Comparison of ENCODE assay signal across 19 cellular contexts in the genomic region with DNA sequence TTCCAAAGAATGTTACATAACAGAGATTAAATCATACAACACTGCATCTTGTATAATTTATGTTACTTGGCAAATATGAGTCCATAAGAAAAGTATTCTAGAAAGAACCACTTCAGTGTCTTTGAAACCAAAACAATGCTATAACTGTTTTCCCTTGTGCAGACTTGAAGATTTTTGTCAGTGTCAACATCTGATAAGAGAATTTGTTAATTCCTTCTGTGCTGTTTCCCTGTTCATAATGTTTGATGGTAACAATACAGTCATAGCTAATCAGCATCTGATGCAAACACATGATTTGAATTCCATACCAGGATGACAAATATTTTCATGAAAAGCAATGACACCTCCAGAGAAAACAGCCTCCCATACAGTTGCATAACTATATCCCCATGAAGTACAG.
A peak's percentile ranks its signal among the peaks of the same experiment; 100 is the strongest.
DNase-seq lines count a peak whose midpoint lies in the region; ATAC-seq and TF ChIP-seq lines count a peak whose summit lies in the region.
"Had no signal": no experiment of that assay in that cellular context is flagged by ENCODE, and none has a peak within 500 bp of the region (broad histone marks: within the 10 kb centered on the region; RNA-seq: fewer than 3 reads in every experiment).

No MANE protein-coding gene starts in this region.

- peak; percentile 38 for ATAC-seq in RWPE2 (ENCODE audit: low read depth)
- ATAC-seq in GM21423 (IDR thresholded peaks at IDR 0.05; ENCODE audit: unreplicated experiment), result no peak
- ATAC-seq: activated naive CD4-positive, alpha-beta T cell treated with anti-CD3 and anti-CD28 coated beads, Interleukin-2, amount 50 U/mL, for 72 hours; heart left ventricle had no signal

- no peak overlapping the region for H3K4me3 ChIP-seq in RWPE2 (ENCODE audit: severe bottlenecking)
- no peak overlapping the region for H3K4me3 ChIP-seq in suprapubic skin
- H3K4me3 ChIP-seq: cardiac muscle cell, heart left ventricle, Peyer's patch, thoracic aorta had no signal

- no peak for TF ChIP-seq CTCF in RWPE2 (IDR thresholded peaks at IDR 0.05; ENCODE audit: poor library complexity, severe bottlenecking)
- no peak for TF ChIP-seq CTCF in suprapubic skin (IDR thresholded peaks at IDR 0.05)

- H3K27me3 ChIP-seq in RWPE2 (ENCODE audit: insufficient read depth, poor library complexity, severe bottlenecking) (no peaks in the 10 kb centered on the region), suprapubic skin (no peaks in the 10 kb centered on the region)
- H3K27me3 ChIP-seq: cardiac muscle cell, heart left ventricle, neutrophil, Peyer's patch had no signal

- H3K36me3 ChIP-seq in RWPE2 (ENCODE audit: low read depth) (no peaks in the 10 kb centered on the region), suprapubic skin (no peaks in the 10 kb centered on the region)
- H3K36me3 ChIP-seq: cardiac muscle cell, heart left ventricle, neutrophil, Peyer's patch, thoracic aorta had no signal

- TF ChIP-seq POLR2A in suprapubic skin (IDR thresholded peaks at IDR 0.05), result no peak

- H3K27ac ChIP-seq in RWPE2 (ENCODE audit: poor library complexity, severe bottlenecking) (no peak overlapping the region), suprapubic skin (no peak overlapping the region)
- H3K27ac ChIP-seq: cardiac muscle cell, heart left ventricle, neutrophil, Peyer's patch, thoracic aorta had no signal

- no peak for TF ChIP-seq EP300 in suprapubic skin (IDR thresholded peaks at IDR 0.05)

- DNase-seq in GM03348 (ENCODE audit: low spot score) (peak; percentile 44), RWPE2 (ENCODE audit: low spot score) (no peak), fibroblast of peridontal ligament (ENCODE audit: extremely low read depth) (peak; percentile 47), pons (ENCODE audit: low spot score) (peak; percentile 41), islet precursor cell (no peak), NCI-H2171 treated with DMSO at 0.1 percent for 48 hours (lab: John Stamatoyannopoulos, UW) (no peak), suprapubic skin (ENCODE audit: low spot score in 2 of 2) (no peak)
- DNase-seq: activated CD4-positive, alpha-beta T cell treated with anti-CD3 and anti-CD28 coated beads, Interleukin-2, amount 50 U/mL, for 4 hours; activated T-cell treated with anti-CD3 and anti-CD28 coated beads, Interleukin-2, amount 50 U/mL, for 1 hour; heart left ventricle; NCI-H2029 treated with DMSO at 0.1 percent for 48 hours; NCI-H69; Peyer's patch; SW 1271 had no signal

- no peaks in the 10 kb centered on the region for H3K9me3 ChIP-seq in RWPE2 (ENCODE audit: severe bottlenecking)
- no peaks in the 10 kb centered on the region for H3K9me3 ChIP-seq in suprapubic skin
- H3K9me3 ChIP-seq: heart left ventricle, neutrophil, Peyer's patch, thoracic aorta had no signal

- H3K4me1 ChIP-seq in RWPE2 (ENCODE audit: insufficient read depth, poor library complexity, severe bottlenecking) (peaks cover 12% of the 10 kb centered on the region), suprapubic skin (no peaks in the 10 kb centered on the region)
- H3K4me1 ChIP-seq: Peyer's patch had no signal

Comparison
In these comparisons a context has a peak if more than half of its experiments do, and no peak if none do; other contexts are left out.
1. DNase-seq: peak in GM03348 (single experiment), fibroblast of peridontal ligament (single experiment) and pons (single experiment); none in RWPE2 (single experiment), islet precursor cell (single experiment), NCI-H2171 treated with DMSO at 0.1 percent for 48 hours (single experiment) and suprapubic skin (0 of 2).